In genomic region chr3:187799942-187800637, GRCh38 we compare ENCODE assay signal across 9 cellular contexts. TPM values are rescaled to one million over a fixed set of nuclear protein-coding genes. Genes with fewer than 3 reads are reported as not detected.
DNase-seq lines count a peak whose midpoint lies in the region; ATAC-seq and TF ChIP-seq lines count a peak whose summit lies in the region.
"Had no signal": no experiment of that assay in that cellular context is flagged by ENCODE, and none has a peak within 500 bp of the region (broad histone marks: within the 10 kb centered on the region; RNA-seq: fewer than 3 reads in every experiment).

No MANE protein-coding gene starts in this region.

- H3K27me3 Mint-ChIP-seq in glutamatergic neuron (ENCODE audit: unreplicated experiment), result no peaks in the 10 kb centered on the region

- peak; percentile 40 for DNase-seq in stimulated activated CD4-positive, alpha-beta T cell treated with anti-CD3 and anti-CD28 coated beads, Interleukin-15, amount 100 ng/mL, for 24 hours
- DNase-seq in stimulated activated CD4-positive, alpha-beta T cell treated with anti-CD3 and anti-CD28 coated beads, Interleukin-4, amount 100 ng/mL, for 1 hour, result no peak
- DNase-seq in activated CD8-positive, alpha-beta memory T cell treated with anti-CD3 and anti-CD28 coated beads, Interleukin-2, amount 50 U/mL, for 48 hours, result peak; percentile 65
- no peak for DNase-seq in foreskin melanocyte
- DNase-seq in glutamatergic neuron, result no peak
- no peak for DNase-seq in pons (ENCODE audit: low spot score)
- DNase-seq: sigmoid colon had no signal

- peak; percentile 48 for ATAC-seq in HG03159 (IDR thresholded peaks at IDR 0.05; ENCODE audit: unreplicated experiment)
- ATAC-seq in GM21576 (IDR thresholded peaks at IDR 0.05; ENCODE audit: unreplicated experiment), result no peak

- no peaks in the 10 kb centered on the region for H3K36me3 Mint-ChIP-seq in glutamatergic neuron (ENCODE audit: unreplicated experiment)

- H3K4me3 Mint-ChIP-seq in glutamatergic neuron (ENCODE audit: unreplicated experiment), result no peak overlapping the region

- TF ChIP-seq CTCF in glutamatergic neuron (IDR thresholded peaks at IDR 0.05; ENCODE audit: partially characterized antibody, unreplicated experiment), result no peak

- H3K27ac Mint-ChIP-seq in glutamatergic neuron (ENCODE audit: unreplicated experiment), result no peak overlapping the region

- H3K9me3 Mint-ChIP-seq in glutamatergic neuron (ENCODE audit: unreplicated experiment), result no peaks in the 10 kb centered on the region

- H3K4me1 Mint-ChIP-seq in glutamatergic neuron (ENCODE audit: low read depth, unreplicated experiment), result peaks cover 2% of the 10 kb centered on the region

RNA-seq across cellular contexts. Expression of gene BCL6, which starts 54.8 kb away (rescaled TPM):
- total RNA-seq in glutamatergic neuron (ENCODE audit: unreplicated experiment), result 2.5 TPM

Comparison
In these comparisons a context has a peak if more than half of its experiments do, and no peak if none do; other contexts are left out.
1. DNase-seq: peak in stimulated activated CD4-positive, alpha-beta T cell treated with anti-CD3 and anti-CD28 coated beads, Interleukin-15, amount 100 ng/mL, for 24 hours (single experiment) and activated CD8-positive, alpha-beta memory T cell treated with anti-CD3 and anti-CD28 coated beads, Interleukin-2, amount 50 U/mL, for 48 hours (single experiment); none in stimulated activated CD4-positive, alpha-beta T cell treated with anti-CD3 and anti-CD28 coated beads, Interleukin-4, amount 100 ng/mL, for 1 hour (single experiment), foreskin melanocyte (single experiment), glutamatergic neuron (single experiment) and pons (single experiment).